11 cellular contexts compared by ENCODE assay signal in the genomic region with DNA sequence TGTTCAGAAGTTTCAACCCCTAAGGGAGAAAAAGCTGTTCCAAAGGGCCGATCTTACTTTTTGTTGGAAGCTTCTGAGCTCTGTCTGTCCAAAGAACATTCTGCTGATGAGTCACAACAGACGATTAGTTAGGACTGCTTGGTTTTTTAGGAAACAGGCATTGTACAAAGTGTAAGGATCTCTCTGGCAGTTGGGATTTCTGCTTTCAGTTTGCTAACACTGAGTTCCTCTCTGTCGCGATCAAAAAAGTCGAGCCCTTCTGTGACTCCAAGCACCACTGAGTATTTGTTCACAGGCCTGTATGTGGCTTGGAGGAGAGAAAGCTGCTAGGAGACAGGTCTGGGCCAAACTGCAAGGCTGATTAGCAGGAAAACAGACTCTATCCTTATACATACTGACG.
A peak's percentile ranks its signal among the peaks of the same experiment; 100 is the strongest.
DNase-seq lines count a peak whose midpoint lies in the region; ATAC-seq and TF ChIP-seq lines count a peak whose summit lies in the region.
"Had no signal": no experiment of that assay in that cellular context is flagged by ENCODE, and none has a peak within 500 bp of the region (broad histone marks: within the 10 kb centered on the region; RNA-seq: fewer than 3 reads in every experiment).

No MANE protein-coding gene starts in this region.

- H3K14ac ChIP-seq in IMR-90 (replicated peaks; ENCODE audit: low read depth, low read length) = peak overlapping the region; percentile 89

- peak overlapping the region; percentile 33 to 88 for H4K8ac ChIP-seq in IMR-90 (ENCODE audit: low read depth in 2 of 2, low read length in 2 of 2)

- H3K27me3 Mint-ChIP-seq in activated T-helper 2 cell treated with anti-CD3 and anti-CD28 coated beads, Interferon-gamma antibody, Interleukin-2, Interleukin-4, amounts not matched to agents 10 μg/mL and 5 μg/mL and 100 μg/mL, durations not matched to agents 14 hours and 24 hours and 36 hours (ENCODE audit: low read depth) = peaks cover 10% of the 10 kb centered on the region

- ATAC-seq in IMR-90 (ENCODE audit: low read depth) = peak; percentile 93
- no peak for ATAC-seq in HG03095 (IDR thresholded peaks at IDR 0.05; ENCODE audit: unreplicated experiment)
- no peak for ATAC-seq in HG03378 (IDR thresholded peaks at IDR 0.05; ENCODE audit: unreplicated experiment)

- dilution Hi-C loops in IMR-90 (cut with HindIII; ENCODE audit: low sequenced_read_pairs, unreplicated experiment) = no loop called here
- dilution Hi-C loops in mammary epithelial cell (cut with HindIII; ENCODE audit: low sequenced_read_pairs) = no loop called here

- no peaks in the 10 kb centered on the region for H3K79me2 ChIP-seq in mammary epithelial cell (ENCODE audit: insufficient read depth, low read length)

- H2BK20ac ChIP-seq in IMR-90 (ENCODE audit: low read depth, low read length) = peak overlapping the region; percentile 60

- H3K4me1 ChIP-seq in IMR-90 (ENCODE audit: control insufficient read depth, insufficient read depth, low read length) (peaks cover 10% of the 10 kb centered on the region), mammary epithelial cell (ENCODE audit: insufficient read depth, low read length) (no peaks in the 10 kb centered on the region), stomach smooth muscle (ENCODE audit: control insufficient read depth, insufficient read depth, low read length) (peaks cover 18% of the 10 kb centered on the region)

- H4K91ac ChIP-seq in IMR-90 (ENCODE audit: insufficient read depth, low read depth, low read length) = peak overlapping the region; percentile 88

- POLR2A ChIA-PET in IMR-90 (lab: Charles Lee; ENCODE audit: unreplicated experiment) = interaction anchor here (0.6 kb wide), 1 partner anchor 19 kb away, joined by 3 read pairs; no protein-coding TSS in a partner anchor

- in situ Hi-C loops in IMR-90 (cut with MboI; ENCODE audit: low sequenced_read_pairs) (no loop called here), mammary epithelial cell (cut with MboI; ENCODE audit: low sequenced_read_pairs in 2 of 2) (no loop called here)

- CTCF ChIA-PET in IMR-90 (lab: Yijun Ruan, JAX) (no interaction called here), mammary epithelial cell (lab: Charles Lee; ENCODE audit: low non-redundant PET) (no interaction called here)

- H3K27ac ChIP-seq in IMR-90 (ENCODE audit: insufficient read depth, low read length) (peak overlapping the region; percentile 96), mammary epithelial cell (ENCODE audit: insufficient read depth, low read depth, low read length) (peak overlapping the region; percentile 2), stomach smooth muscle (ENCODE audit: low read length) (peak overlapping the region; percentile 82)

- no peaks in the 10 kb centered on the region for H3K4me1 Mint-ChIP-seq in activated T-helper 2 cell treated with anti-CD3 and anti-CD28 coated beads, Interferon-gamma antibody, Interleukin-2, Interleukin-4, amounts not matched to agents 10 μg/mL and 5 μg/mL and 100 μg/mL, durations not matched to agents 14 hours and 24 hours and 36 hours (ENCODE audit: low read depth)

- H3K9me3 ChIP-seq in IMR-90 (ENCODE audit: control insufficient read depth, insufficient read depth, low read length) (no peaks in the 10 kb centered on the region), mammary epithelial cell (replicated peaks; ENCODE audit: insufficient read depth, low read length) (no peaks in the 10 kb centered on the region), stomach smooth muscle (ENCODE audit: control insufficient read depth in 2 of 2, low read length in 2 of 2) (no peaks in the 10 kb centered on the region)

- H3K18ac ChIP-seq in IMR-90 (ENCODE audit: low read depth, low read length) = peak overlapping the region; percentile 96

- H3K23ac ChIP-seq in IMR-90 (ENCODE audit: low read depth, low read length) = peak overlapping the region; percentile 80

- BruUV-seq in IMR-90 (replicated peaks; lab: Mats Ljungman, UMichigan) = no TSS peak
- BruUV-seq in mammary epithelial cell (replicated peaks; lab: Mats Ljungman, UMichigan) = no TSS peak

- H3K27me3 ChIP-seq in IMR-90 (ENCODE audit: control insufficient read depth, insufficient read depth, low read length) = no peaks in the 10 kb centered on the region
- no peaks in the 10 kb centered on the region for H3K27me3 ChIP-seq in mammary epithelial cell (ENCODE audit: insufficient read depth, low read length)
- H3K27me3 ChIP-seq in stomach smooth muscle (ENCODE audit: control insufficient read depth in 1 of 2, insufficient read depth in 2 of 2, low read length in 2 of 2) = peaks cover 0 to 3% of the 10 kb centered on the region in 2 donors

- peak overlapping the region; percentile 85 for H2BK5ac ChIP-seq in IMR-90 (ENCODE audit: low read depth, low read length, poor library complexity, severe bottlenecking)

- no peaks in the 10 kb centered on the region for H3K36me3 ChIP-seq in IMR-90 (ENCODE audit: control insufficient read depth, insufficient read depth, low read length)
- no peaks in the 10 kb centered on the region for H3K36me3 ChIP-seq in mammary epithelial cell (ENCODE audit: insufficient read depth, low read length)
- no peaks in the 10 kb centered on the region for H3K36me3 ChIP-seq in stomach smooth muscle (ENCODE audit: control insufficient read depth in 2 of 2, insufficient read depth in 2 of 2, low read length in 2 of 2)

- TF ChIP-seq POLR2A in IMR-90 (IDR thresholded peaks at IDR 0.05; ENCODE audit: low read depth, low read length) = no peak

- H2AK9ac ChIP-seq in IMR-90 (replicated peaks; ENCODE audit: low read depth, low read length, poor library complexity) = peak overlapping the region; percentile 29

- H3K4me3 Mint-ChIP-seq in activated T-helper 2 cell treated with anti-CD3 and anti-CD28 coated beads, Interferon-gamma antibody, Interleukin-2, Interleukin-4, amounts not matched to agents 10 μg/mL and 5 μg/mL and 100 μg/mL, durations not matched to agents 14 hours and 24 hours and 36 hours (ENCODE audit: low read depth) = no peak overlapping the region
- H3K4me3 Mint-ChIP-seq: T-helper 1 cell treated with Interleukin-12 subunit alpha and Interleukin-12 subunit beta and Interleukin-4 antibody, amounts not matched to agents 30 μg/mL and 1 μg/mL, for 36 hours had no signal

- H2AK5ac ChIP-seq in IMR-90 (ENCODE audit: low read depth, low read length) = no peak overlapping the region

- DNase-seq in IMR-90 = peak; percentile 81
- DNase-seq in mammary epithelial cell = no peak
- peak; percentile 15 for DNase-seq in kidney tubule cell (ENCODE audit: low spot score)
- DNase-seq in T-helper 9 cell = no peak
- DNase-seq in activated T-helper 2 cell treated with anti-CD3 and anti-CD28 coated beads, Interferon-gamma antibody, Interleukin-2, Interleukin-4, amounts not matched to agents 10 μg/mL and 5 μg/mL and 100 μg/mL, durations not matched to agents 14 hours and 24 hours and 36 hours (ENCODE audit: low spot score) = no peak
- DNase-seq: activated effector memory CD4-positive, alpha-beta T cell treated with Interleukin-2 at 50 U/mL for 16 hours; Kasumi-1 had no signal

- H2BK120ac ChIP-seq in IMR-90 (ENCODE audit: low read depth, low read length) = peak overlapping the region; percentile 84

- H3K9me3 Mint-ChIP-seq in activated T-helper 2 cell treated with anti-CD3 and anti-CD28 coated beads, Interferon-gamma antibody, Interleukin-2, Interleukin-4, amounts not matched to agents 10 μg/mL and 5 μg/mL and 100 μg/mL, durations not matched to agents 14 hours and 24 hours and 36 hours = no peaks in the 10 kb centered on the region
- H3K9me3 Mint-ChIP-seq: T-helper 1 cell treated with Interleukin-12 subunit alpha and Interleukin-12 subunit beta and Interleukin-4 antibody, amounts not matched to agents 30 μg/mL and 1 μg/mL, for 36 hours had no signal

- no CpG with 5 or more reads among the region's 6 CpGs for WGBS in IMR-90 (ENCODE audit: extremely low coverage in 2 of 2, insufficient read length in 1 of 2), 2 experiments
- 12% methylated on average over 6 of the region's 6 CpGs for WGBS in mammary epithelial cell (ENCODE audit: low coverage, missing lambda C conversion rate)

- H3K4ac ChIP-seq in IMR-90 (ENCODE audit: low read depth, low read length) = peak overlapping the region; percentile 69

- 0 out of 4 replicates have a peak, but pooled peaks cover 0 to 4% of the 10 kb centered on the region in 2 experiments for H3K79me1 ChIP-seq in IMR-90 (ENCODE audit: low read depth in 1 of 2, low read length in 2 of 2)

- intact Hi-C loops in IMR-90 (cut with micrococcal nuclease) = no loop called here
- intact Hi-C loops in mammary epithelial cell (cut with micrococcal nuclease) = no loop called here
- intact Hi-C loops in activated T-helper 2 cell treated with anti-CD3 and anti-CD28 coated beads, Interferon-gamma antibody, Interleukin-2, Interleukin-4, amounts not matched to agents 10 μg/mL and 5 μg/mL and 100 μg/mL, durations not matched to agents 14 hours and 24 hours and 36 hours (cut with micrococcal nuclease) = no loop called here

- TF ChIP-seq RAD21 in IMR-90 (IDR thresholded peaks at IDR 0.05; ENCODE audit: low read length) = no peak

- peak overlapping the region; percentile 30; the same call in 1 of the 3 replicates for H2BK15ac ChIP-seq in IMR-90 (ENCODE audit: low read depth, low read length)

- no peaks in the 10 kb centered on the region for H4K20me1 ChIP-seq in IMR-90 (ENCODE audit: insufficient read depth, low read length)
- H4K20me1 ChIP-seq in mammary epithelial cell (ENCODE audit: insufficient read depth, low read length) = no peaks in the 10 kb centered on the region

- H3K4me2 ChIP-seq in IMR-90 (ENCODE audit: low read depth, low read length) (peak overlapping the region; percentile 93), mammary epithelial cell (ENCODE audit: insufficient read depth, low read depth, low read length) (peak overlapping the region; percentile 71)

- peak overlapping the region; percentile 89 for H2AFZ ChIP-seq in IMR-90 (replicated peaks; ENCODE audit: low read length, poor library complexity)
- H2AFZ ChIP-seq in mammary epithelial cell (ENCODE audit: low read depth, low read length) = peak overlapping the region; percentile 86

- peak overlapping the region; percentile 79 for H3K56ac ChIP-seq in IMR-90 (ENCODE audit: extremely low read depth, insufficient read depth, low read length)

- peak overlapping the region; percentile 97 for H4K5ac ChIP-seq in IMR-90 (ENCODE audit: low read depth, low read length)

- H3K27ac Mint-ChIP-seq in activated T-helper 2 cell treated with anti-CD3 and anti-CD28 coated beads, Interferon-gamma antibody, Interleukin-2, Interleukin-4, amounts not matched to agents 10 μg/mL and 5 μg/mL and 100 μg/mL, durations not matched to agents 14 hours and 24 hours and 36 hours = no peak overlapping the region
- H3K27ac Mint-ChIP-seq: T-helper 1 cell treated with Interleukin-12 subunit alpha and Interleukin-12 subunit beta and Interleukin-4 antibody, amounts not matched to agents 30 μg/mL and 1 μg/mL, for 36 hours had no signal

- no peaks in the 10 kb centered on the region for H3K36me3 Mint-ChIP-seq in activated T-helper 2 cell treated with anti-CD3 and anti-CD28 coated beads, Interferon-gamma antibody, Interleukin-2, Interleukin-4, amounts not matched to agents 10 μg/mL and 5 μg/mL and 100 μg/mL, durations not matched to agents 14 hours and 24 hours and 36 hours (ENCODE audit: low read depth)

- TF ChIP-seq CTCF in IMR-90 (conservative IDR thresholded peaks at IDR 0.05; ENCODE audit: low read depth, low read length) (no peak), mammary epithelial cell (conservative IDR thresholded peaks at IDR 0.05 in 1 of 2, IDR thresholded peaks at IDR 0.05 in 1 of 2; ENCODE audit: extremely low read depth in 1 of 2, insufficient read depth in 1 of 2, low read depth in 1 of 2, low read length in 2 of 2) (no peak)

- H3K9ac ChIP-seq in IMR-90 (ENCODE audit: low read depth, low read length) (peak overlapping the region; percentile 90), mammary epithelial cell (ENCODE audit: insufficient read depth, low read length) (peak overlapping the region; percentile 3), stomach smooth muscle (ENCODE audit: low read length in 2 of 2) (peak overlapping the region; percentile 43 to 78)

- H3K4me3 ChIP-seq in IMR-90 (ENCODE audit: insufficient read depth, low read depth, low read length) (peak overlapping the region; percentile 35), mammary epithelial cell (replicated peaks in 1 of 3; ENCODE audit: insufficient read depth in 1 of 3, low read depth in 2 of 3, low read length in 3 of 3) (peak overlapping the region in 2 of 3 experiments; percentile 4 to 5), stomach smooth muscle (ENCODE audit: low read length in 2 of 2) (peak overlapping the region; percentile 42 to 60)

- H3K9me1 ChIP-seq in IMR-90 (ENCODE audit: insufficient read depth, low read length) = no peaks in the 10 kb centered on the region; the same call in 1 of the 2 replicates

Comparison
In these comparisons a context has a peak if more than half of its experiments do, and no peak if none do; other contexts are left out.
1. DNase-seq: peak in IMR-90 (single experiment) and kidney tubule cell (single experiment); none in mammary epithelial cell (single experiment), T-helper 9 cell (single experiment) and activated T-helper 2 cell treated with anti-CD3 and anti-CD28 coated beads, Interferon-gamma antibody, Interleukin-2, Interleukin-4, amounts not matched to agents 10 μg/mL and 5 μg/mL and 100 μg/mL, durations not matched to agents 14 hours and 24 hours and 36 hours (single experiment).
2. H3K27ac ChIP-seq: peak in every context shown above with its lines; median percentile 96 in IMR-90; 82 in stomach smooth muscle; 2 in mammary epithelial cell.
3. H3K9ac ChIP-seq: peak in every context shown above with its lines; median percentile 90 in IMR-90; 60 in stomach smooth muscle; 3 in mammary epithelial cell.
4. Peak in every context shown above with its lines, with median percentiles within 50 percentile points of each other: H3K4me3 ChIP-seq.